Comparison of ENCODE assay signal across 1 cellular context in genomic region chr17:63827801-63828221, GRCh38.
TF ChIP-seq lines count a peak whose summit lies in the region.

No MANE protein-coding gene starts in this region.

TF ChIP-seq in endothelial cell of umbilical vein, 7 proteins besides CTCF, POLR2A, EP300 and RAD21:
- no peak for TF ChIP-seq POLR2AphosphoS5 (IDR thresholded peaks at IDR 0.05; ENCODE audit: insufficient read depth, low read depth, low read length)
- no peak for TF ChIP-seq EZH2 (IDR thresholded peaks at IDR 0.05; ENCODE audit: borderline replicate concordance, low read depth, low read length, severe bottlenecking)
